Comparison of ENCODE assay signal across 1 cellular context in the genomic region with DNA sequence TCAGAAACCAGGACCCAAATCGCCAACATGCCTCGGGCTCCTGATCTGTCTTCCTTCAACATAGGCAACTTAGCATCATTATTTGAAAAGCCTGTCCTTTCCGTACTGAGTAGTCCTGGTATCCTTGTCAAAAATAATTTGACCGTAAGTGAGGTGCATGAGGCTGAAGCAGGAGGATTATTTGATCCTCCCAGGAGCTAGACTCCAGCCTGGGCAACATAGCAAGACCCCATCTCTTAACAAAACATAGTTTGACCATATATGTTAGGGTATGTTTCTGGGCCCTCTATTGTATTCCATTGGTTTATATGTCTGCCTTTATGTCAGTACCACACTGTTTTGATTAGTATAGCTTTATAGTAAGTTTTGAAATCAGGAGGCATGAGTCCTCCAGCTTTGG.
TF ChIP-seq lines count a peak whose summit lies in the region.

No MANE protein-coding gene starts in this region.

TF ChIP-seq in endothelial cell of umbilical vein, 7 proteins besides CTCF, POLR2A, EP300 and RAD21:
- TF ChIP-seq EZH2 (IDR thresholded peaks at IDR 0.05; ENCODE audit: borderline replicate concordance, low read depth, low read length, severe bottlenecking) (no peak), FOS (IDR thresholded peaks at IDR 0.05; ENCODE audit: borderline replicate concordance, insufficient read depth, low read length) (no peak), JUN (IDR thresholded peaks at IDR 0.05; ENCODE audit: borderline replicate concordance, insufficient read depth, insufficient read length, low read depth) (no peak), GATA2 (IDR thresholded peaks at IDR 0.05; ENCODE audit: insufficient read depth, insufficient read length, low read depth, low read length) (no peak), MYC (IDR thresholded peaks at IDR 0.05; ENCODE audit: low read depth, low read length) (no peak), MAX (IDR thresholded peaks at IDR 0.05; ENCODE audit: insufficient read depth, insufficient read length) (no peak), POLR2AphosphoS5 (IDR thresholded peaks at IDR 0.05; ENCODE audit: insufficient read depth, low read depth, low read length) (no peak)
